Comparison of ENCODE assay signal across 1 cellular context in genomic region chr2:30775833-30776232, GRCh38.
TF ChIP-seq lines count a peak whose summit lies in the region.

No MANE protein-coding gene starts in this region.

TF ChIP-seq in SK-N-SH, 30 proteins besides CTCF, POLR2A, EP300 and RAD21 (continued from another document):
- TF ChIP-seq ZBTB33 (IDR thresholded peaks at IDR 0.05; ENCODE audit: borderline replicate concordance, low read depth) (no peak), PBX3 (IDR thresholded peaks at IDR 0.05) (no peak), NFIC (IDR thresholded peaks at IDR 0.05; ENCODE audit: borderline replicate concordance) (no peak), USF2 (IDR thresholded peaks at IDR 0.05; ENCODE audit: borderline replicate concordance, low read depth, low read length) (no peak)
